ENCODE assay signal across 21 cellular contexts in genomic region chr10:71218833-71219120, GRCh38. TPM values are rescaled to one million over a fixed set of nuclear protein-coding genes. Genes with fewer than 3 reads are reported as not detected.
DNase-seq lines count a peak whose midpoint lies in the region; ATAC-seq and TF ChIP-seq lines count a peak whose summit lies in the region.
"Had no signal": no experiment of that assay in that cellular context is flagged by ENCODE, and none has a peak within 500 bp of the region (broad histone marks: within the 10 kb centered on the region; RNA-seq: fewer than 3 reads in every experiment).

No MANE protein-coding gene starts in this region.

- no peaks in the 10 kb centered on the region for H3K9me3 Mint-ChIP-seq in activated T-cell treated with anti-CD3 and anti-CD28 coated beads, Interleukin-2, amount 50 U/mL, for 24 hours
- H3K9me3 Mint-ChIP-seq in activated T-cell treated with anti-CD3 and anti-CD28 coated beads, Interleukin-2, amount 50 U/mL, for 4 hours: no peaks in the 10 kb centered on the region
- H3K9me3 Mint-ChIP-seq in activated T-helper 17 cell treated with anti-CD3 and anti-CD28 coated beads, Interleukin-2, amount 50 U/mL, for 72 hours: no peaks in the 10 kb centered on the region
- H3K9me3 Mint-ChIP-seq in activated naive CD4-positive, alpha-beta T cell treated with anti-CD3 and anti-CD28 coated beads, Interleukin-2, amount 10 ng/mL, durations not matched to agents 7 days and 5 days: no peaks in the 10 kb centered on the region
- H3K9me3 Mint-ChIP-seq: CD4-positive, alpha-beta T cell; stimulated activated naive B cell treated with anti-CD40 and anti-IgM and Interleukin-4, amounts not matched to agents 10 μg/mL and 1 μg/mL and 100 μg/mL, for 72 hours; T-helper 2 cell treated with Interferon-gamma antibody and Interleukin-4, amounts not matched to agents 5 μg/mL and 100 μg/mL, for 36 hours had no signal

- peaks cover 6% of the 10 kb centered on the region for H3K4me1 Mint-ChIP-seq in activated T-cell treated with anti-CD3 and anti-CD28 coated beads, Interleukin-2, amount 50 U/mL, for 24 hours (ENCODE audit: low read depth)
- peaks cover 5% of the 10 kb centered on the region for H3K4me1 Mint-ChIP-seq in activated T-cell treated with anti-CD3 and anti-CD28 coated beads, Interleukin-2, amount 50 U/mL, for 4 hours (ENCODE audit: low read depth)
- H3K4me1 Mint-ChIP-seq in activated T-helper 17 cell treated with anti-CD3 and anti-CD28 coated beads, Interleukin-2, amount 50 U/mL, for 72 hours: no peaks in the 10 kb centered on the region
- H3K4me1 Mint-ChIP-seq in activated naive CD4-positive, alpha-beta T cell treated with anti-CD3 and anti-CD28 coated beads, Interleukin-2, amount 10 ng/mL, durations not matched to agents 7 days and 5 days: peaks cover 7% of the 10 kb centered on the region

- peak; percentile 16 for DNase-seq in activated T-cell treated with anti-CD3 and anti-CD28 coated beads, Interleukin-2, amount 50 U/mL, for 24 hours
- no peak for DNase-seq in activated T-cell treated with anti-CD3 and anti-CD28 coated beads, Interleukin-2, amount 50 U/mL, for 4 hours
- DNase-seq in RWPE1 (ENCODE audit: low spot score) (no peak), superior temporal gyrus (ENCODE audit: extremely low spot score) (peak; percentile 25)
- no peak for DNase-seq in activated naive CD4-positive, alpha-beta T cell treated with anti-CD3 and anti-CD28 coated beads, Interleukin-2, amount 10 ng/mL, durations not matched to agents 7 days and 5 days
- DNase-seq: activated CD4-positive, alpha-beta T cell treated with anti-CD3 and anti-CD28 coated beads for 4 hours; activated T-cell treated with anti-CD3 and anti-CD28 coated beads for 4 hours; CD4-positive, alpha-beta T cell; effector CD8-positive, alpha-beta T cell; KG1; NCI-H82; sigmoid colon; stimulated activated naive B cell treated with anti-CD40 and anti-IgM and Interleukin-4, amounts not matched to agents 10 μg/mL and 1 μg/mL and 100 μg/mL, for 72 hours; testis had no signal

- no peak for TF ChIP-seq CTCF in RWPE1 (conservative IDR thresholded peaks at IDR 0.05; ENCODE audit: low read depth)

- POLR2A ChIA-PET in RWPE1 (lab: Yijun Ruan, JAX; ENCODE audit: low non-redundant PET): interaction anchor here (0.7 kb wide), 1 partner anchor 603 kb away, joined by 3 read pairs; no protein-coding TSS in a partner anchor

- H3K4me3 ChIP-seq in iPS-20b (ENCODE audit: low read length): peak overlapping the region; percentile 81; the same call in 1 of the 2 replicates
- H3K4me3 ChIP-seq: sigmoid colon, testis had no signal

- ATAC-seq in activated T-cell treated with anti-CD3 and anti-CD28 coated beads, Interleukin-2, amount 50 U/mL, for 4 hours: no peak
- ATAC-seq in GM19463 (IDR thresholded peaks at IDR 0.05; ENCODE audit: unreplicated experiment): no peak
- ATAC-seq in activated T-helper 17 cell treated with anti-CD3 and anti-CD28 coated beads, Interleukin-2, amount 50 U/mL, for 72 hours (replicated peaks): no peak
- ATAC-seq: stimulated activated naive B cell treated with anti-CD40 and anti-IgM and Interleukin-4, amounts not matched to agents 10 μg/mL and 1 μg/mL and 100 μg/mL, for 72 hours had no signal

- no peak overlapping the region for H3K27ac Mint-ChIP-seq in activated T-cell treated with anti-CD3 and anti-CD28 coated beads, Interleukin-2, amount 50 U/mL, for 24 hours
- no peak overlapping the region for H3K27ac Mint-ChIP-seq in activated T-helper 17 cell treated with anti-CD3 and anti-CD28 coated beads, Interleukin-2, amount 50 U/mL, for 72 hours
- H3K27ac Mint-ChIP-seq in activated naive CD4-positive, alpha-beta T cell treated with anti-CD3 and anti-CD28 coated beads, Interleukin-2, amount 10 ng/mL, durations not matched to agents 7 days and 5 days: no peak overlapping the region
- H3K27ac Mint-ChIP-seq: CD4-positive, alpha-beta T cell; progenitor cell of endocrine pancreas; stimulated activated naive B cell treated with anti-CD40 and anti-IgM and Interleukin-4, amounts not matched to agents 10 μg/mL and 1 μg/mL and 100 μg/mL, for 72 hours; T-helper 2 cell treated with Interferon-gamma antibody and Interleukin-4, amounts not matched to agents 5 μg/mL and 100 μg/mL, for 36 hours had no signal

- H3K9ac ChIP-seq in iPS-20b (ENCODE audit: low read depth, low read length): peak overlapping the region; percentile 75; the same call in 1 of the 2 replicates

- H3K36me3 Mint-ChIP-seq in activated T-cell treated with anti-CD3 and anti-CD28 coated beads, Interleukin-2, amount 50 U/mL, for 24 hours (ENCODE audit: low read depth): no peaks in the 10 kb centered on the region
- H3K36me3 Mint-ChIP-seq in activated T-cell treated with anti-CD3 and anti-CD28 coated beads, Interleukin-2, amount 50 U/mL, for 4 hours (ENCODE audit: insufficient read depth): no peaks in the 10 kb centered on the region
- H3K36me3 Mint-ChIP-seq in activated T-helper 17 cell treated with anti-CD3 and anti-CD28 coated beads, Interleukin-2, amount 50 U/mL, for 72 hours (ENCODE audit: low read depth): no peaks in the 10 kb centered on the region
- no peaks in the 10 kb centered on the region for H3K36me3 Mint-ChIP-seq in activated naive CD4-positive, alpha-beta T cell treated with anti-CD3 and anti-CD28 coated beads, Interleukin-2, amount 10 ng/mL, durations not matched to agents 7 days and 5 days
- H3K36me3 Mint-ChIP-seq: stimulated activated naive B cell treated with anti-CD40 and anti-IgM and Interleukin-4, amounts not matched to agents 10 μg/mL and 1 μg/mL and 100 μg/mL, for 72 hours had no signal

- H3K27me3 Mint-ChIP-seq in activated T-cell treated with anti-CD3 and anti-CD28 coated beads, Interleukin-2, amount 50 U/mL, for 24 hours: peaks cover 56% of the 10 kb centered on the region
- peaks cover 42% of the 10 kb centered on the region for H3K27me3 Mint-ChIP-seq in activated T-cell treated with anti-CD3 and anti-CD28 coated beads, Interleukin-2, amount 50 U/mL, for 4 hours (ENCODE audit: low read depth)
- H3K27me3 Mint-ChIP-seq in activated T-helper 17 cell treated with anti-CD3 and anti-CD28 coated beads, Interleukin-2, amount 50 U/mL, for 72 hours: peaks cover 32% of the 10 kb centered on the region
- peaks cover 88% of the 10 kb centered on the region for H3K27me3 Mint-ChIP-seq in activated naive CD4-positive, alpha-beta T cell treated with anti-CD3 and anti-CD28 coated beads, Interleukin-2, amount 10 ng/mL, durations not matched to agents 7 days and 5 days

- H3K9me3 ChIP-seq in iPS-20b (ENCODE audit: insufficient read depth, low read depth, low read length): no peaks in the 10 kb centered on the region
- H3K9me3 ChIP-seq: neutrophil, sigmoid colon, testis had no signal

- no peak overlapping the region for H3K4me3 Mint-ChIP-seq in activated T-cell treated with anti-CD3 and anti-CD28 coated beads, Interleukin-2, amount 50 U/mL, for 24 hours
- no peak overlapping the region for H3K4me3 Mint-ChIP-seq in activated T-cell treated with anti-CD3 and anti-CD28 coated beads, Interleukin-2, amount 50 U/mL, for 4 hours
- no peak overlapping the region for H3K4me3 Mint-ChIP-seq in activated T-helper 17 cell treated with anti-CD3 and anti-CD28 coated beads, Interleukin-2, amount 50 U/mL, for 72 hours
- H3K4me3 Mint-ChIP-seq in activated naive CD4-positive, alpha-beta T cell treated with anti-CD3 and anti-CD28 coated beads, Interleukin-2, amount 10 ng/mL, durations not matched to agents 7 days and 5 days: no peak overlapping the region
- H3K4me3 Mint-ChIP-seq: stimulated activated naive B cell treated with anti-CD40 and anti-IgM and Interleukin-4, amounts not matched to agents 10 μg/mL and 1 μg/mL and 100 μg/mL, for 72 hours had no signal

- peaks cover 31% of the 10 kb centered on the region for H3K27me3 ChIP-seq in iPS-20b (ENCODE audit: insufficient read depth, low read length)
- H3K27me3 ChIP-seq: testis had no signal

- no peaks in the 10 kb centered on the region for H3K36me3 ChIP-seq in iPS-20b (ENCODE audit: insufficient read depth, low read depth, low read length)
- H3K36me3 ChIP-seq: neutrophil, sigmoid colon had no signal

- H3K4me1 ChIP-seq in iPS-20b (ENCODE audit: insufficient read depth, low read length): peaks cover 53% of the 10 kb centered on the region

- H3K27ac ChIP-seq in RWPE1 (peak overlapping the region; percentile 89), iPS-20b (ENCODE audit: low read length) (no peak overlapping the region)
- H3K27ac ChIP-seq: epithelial cell of prostate, neutrophil, sigmoid colon, testis had no signal

- CTCF ChIA-PET in RWPE1 (lab: Yijun Ruan, JAX): interaction anchor here (1.0 kb wide), 1 partner anchor 11 kb away, joined by 4 read pairs; no protein-coding TSS in a partner anchor
- CTCF ChIA-PET in activated naive CD4-positive, alpha-beta T cell treated with anti-CD3 and anti-CD28 coated beads, Interleukin-2, amount 10 ng/mL, durations not matched to agents 7 days and 5 days (lab: Charles Lee): no interaction called here

RNA-seq across cellular contexts. Expression of gene UNC5B, which starts 6.4 kb away (rescaled TPM):
- under 1 TPM; 0.26 to 0.43 (median 0.35) TPM for total RNA-seq in activated T-cell treated with anti-CD3 and anti-CD28 coated beads, Interleukin-2, amount 50 U/mL, for 4 hours
- under 1 TPM in 1 of 2 donors, not detected in 1; 0.04 TPM for total RNA-seq in activated T-helper 17 cell treated with anti-CD3 and anti-CD28 coated beads, Interleukin-2, amount 50 U/mL, for 72 hours

Comparison
In these comparisons a context has a peak if more than half of its experiments do, and no peak if none do; other contexts are left out.
1. DNase-seq: peak in activated T-cell treated with anti-CD3 and anti-CD28 coated beads, Interleukin-2, amount 50 U/mL, for 24 hours (single experiment) and superior temporal gyrus (single experiment); none in activated T-cell treated with anti-CD3 and anti-CD28 coated beads, Interleukin-2, amount 50 U/mL, for 4 hours (single experiment), RWPE1 (single experiment) and activated naive CD4-positive, alpha-beta T cell treated with anti-CD3 and anti-CD28 coated beads, Interleukin-2, amount 10 ng/mL, durations not matched to agents 7 days and 5 days (single experiment).